ENCODE assay signal across 8 cellular contexts in the genomic region with DNA sequence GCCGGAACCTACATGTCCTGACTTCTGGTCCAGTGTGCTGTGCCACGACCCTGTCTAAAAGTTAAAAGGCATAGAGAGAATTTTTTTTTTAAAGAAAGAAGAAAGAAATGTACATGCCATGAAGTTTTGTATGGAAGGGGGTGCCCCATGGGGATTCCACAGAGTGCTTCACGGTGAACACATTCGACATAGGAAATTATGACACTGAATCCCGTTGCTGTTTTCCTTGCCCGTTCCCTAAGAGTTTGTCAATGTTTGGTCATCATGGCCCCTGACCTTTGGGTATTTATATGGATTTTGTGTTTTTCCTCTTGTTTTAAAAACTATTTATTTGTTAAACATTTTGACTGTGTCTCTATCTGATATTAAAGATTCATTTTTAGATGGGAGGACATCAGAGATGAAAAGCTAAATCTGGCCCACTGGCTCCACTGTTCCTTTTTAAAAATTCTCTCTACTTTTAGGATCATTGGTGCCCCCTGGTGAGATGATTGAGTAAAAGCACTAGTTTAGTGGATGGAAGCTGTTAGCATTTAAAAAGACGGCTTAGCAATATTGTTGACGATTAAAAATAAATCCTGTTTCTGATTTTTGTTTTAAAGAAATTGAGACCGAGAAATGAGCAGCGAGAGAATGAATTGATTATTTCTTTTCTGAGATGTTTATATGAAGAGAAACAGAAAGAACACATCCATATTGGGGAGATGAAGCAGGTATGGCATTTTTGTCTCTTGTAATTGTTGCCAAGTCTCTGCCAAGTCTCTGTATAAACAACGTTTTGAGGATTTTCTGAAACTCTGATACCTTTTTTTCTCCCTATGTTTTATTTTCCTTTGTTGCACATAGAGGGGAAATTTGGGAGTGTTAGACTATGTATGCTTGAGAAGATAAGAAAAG.
DNase-seq lines count a peak whose midpoint lies in the region; ATAC-seq and TF ChIP-seq lines count a peak whose summit lies in the region.

No MANE protein-coding gene starts in this region.

- peaks cover 3% of the 10 kb centered on the region for H3K4me1 Mint-ChIP-seq in activated CD4-positive, alpha-beta T cell treated with anti-CD3 and anti-CD28 coated beads, Interleukin-2, amount 10 ng/mL, durations not matched to agents 7 days and 5 days

- POLR2A ChIA-PET in activated CD4-positive, alpha-beta T cell treated with anti-CD3 and anti-CD28 coated beads, Interleukin-2, amount 10 ng/mL, durations not matched to agents 7 days and 5 days (lab: Charles Lee): no interaction called here

- TF ChIP-seq EP300 in sigmoid colon (IDR thresholded peaks at IDR 0.05): no peak

- no peak overlapping the region for H3K4me3 Mint-ChIP-seq in activated CD4-positive, alpha-beta T cell treated with anti-CD3 and anti-CD28 coated beads, Interleukin-2, amount 10 ng/mL, durations not matched to agents 7 days and 5 days

- H3K36me3 Mint-ChIP-seq in activated CD4-positive, alpha-beta T cell treated with anti-CD3 and anti-CD28 coated beads, Interleukin-2, amount 10 ng/mL, durations not matched to agents 7 days and 5 days (ENCODE audit: low read depth): peaks cover 22% of the 10 kb centered on the region

- H3K27ac Mint-ChIP-seq in activated CD4-positive, alpha-beta T cell treated with anti-CD3 and anti-CD28 coated beads, Interleukin-2, amount 10 ng/mL, durations not matched to agents 7 days and 5 days: no peak overlapping the region

- 63 to 69% methylated on average over 11 of the region's 11 CpGs for WGBS in sigmoid colon, 2 donors

- DNase-seq in CMK (ENCODE audit: low read depth): peak; percentile 21
- peak; percentile 69 for DNase-seq in GM20000 (ENCODE audit: low spot score)
- DNase-seq in NCI-H226: peak; percentile 13
- peak; percentile 69 for DNase-seq in activated CD4-positive, alpha-beta T cell treated with anti-CD3 and anti-CD28 coated beads, Interleukin-2, amount 10 ng/mL, durations not matched to agents 7 days and 5 days
- no peak for DNase-seq in left cardiac atrium
- no peak for DNase-seq in sigmoid colon
- DNase-seq in KG1 (lab: John Stamatoyannopoulos, UW): no peak

- peaks cover 0 to 43% (median 33%) of the 10 kb centered on the region in 4 donors for H3K4me1 ChIP-seq in sigmoid colon

- H3K27me3 ChIP-seq in sigmoid colon: no peaks in the 10 kb centered on the region

- peaks cover 1 to 56% (median 9%) of the 10 kb centered on the region in 4 donors for H3K36me3 ChIP-seq in sigmoid colon

- no peaks in the 10 kb centered on the region for H3K9me3 Mint-ChIP-seq in activated CD4-positive, alpha-beta T cell treated with anti-CD3 and anti-CD28 coated beads, Interleukin-2, amount 10 ng/mL, durations not matched to agents 7 days and 5 days

- intact Hi-C loops in left cardiac atrium (cut with DNase I) (loop anchor here in 1 of 2 donors (5.0 to 10.0 kb wide), 2 partner anchors 58 to 430 kb away; no protein-coding TSS in a partner anchor), sigmoid colon (cut with DNase I) (loop anchor here (5.0 to 10.0 kb wide), 4 partner anchors 58 to 433 kb away; a partner anchor contains a TSS)

- H3K9me3 ChIP-seq in sigmoid colon: no peaks in the 10 kb centered on the region

- no peak overlapping the region for H3K4me3 ChIP-seq in sigmoid colon

- TF ChIP-seq CTCF in GM20000 (IDR thresholded peaks at IDR 0.05; ENCODE audit: extremely low read depth, missing control alignments) (peak; percentile 68), sigmoid colon (IDR thresholded peaks at IDR 0.05) (peak; percentile 55 to 79 (median 65))

- peak overlapping the region; percentile 39 to 62 (median 57) for H3K27ac ChIP-seq in sigmoid colon

- ATAC-seq in left cardiac atrium (peak; percentile 48 to 57), GM18870 (IDR thresholded peaks at IDR 0.05; ENCODE audit: unreplicated experiment) (no peak)

- TF ChIP-seq POLR2A in sigmoid colon (IDR thresholded peaks at IDR 0.05): no peak

- H3K27me3 Mint-ChIP-seq in activated CD4-positive, alpha-beta T cell treated with anti-CD3 and anti-CD28 coated beads, Interleukin-2, amount 10 ng/mL, durations not matched to agents 7 days and 5 days: no peaks in the 10 kb centered on the region

- CTCF ChIA-PET in activated CD4-positive, alpha-beta T cell treated with anti-CD3 and anti-CD28 coated beads, Interleukin-2, amount 10 ng/mL, durations not matched to agents 7 days and 5 days (lab: Charles Lee): interaction anchor here (0.9 to 1.5 kb wide), 6 partner anchors 16 to 696 kb away, joined by 3 to 5 read pairs (median 3); no protein-coding TSS in a partner anchor

Comparison
In these comparisons a context has a peak if more than half of its experiments do, and no peak if none do; other contexts are left out.
1. DNase-seq: peak in CMK (single experiment), GM20000 (single experiment), NCI-H226 (single experiment) and activated CD4-positive, alpha-beta T cell treated with anti-CD3 and anti-CD28 coated beads, Interleukin-2, amount 10 ng/mL, durations not matched to agents 7 days and 5 days (single experiment); none in left cardiac atrium (single experiment), sigmoid colon (single experiment) and KG1 (single experiment).